In genomic region chr3:187942658-187943241, GRCh38 we compare ENCODE assay signal across 16 cellular contexts.
A peak's percentile ranks its signal among the peaks of the same experiment; 100 is the strongest.
DNase-seq lines count a peak whose midpoint lies in the region; ATAC-seq, FAIRE-seq and TF ChIP-seq lines count a peak whose summit lies in the region.
"Had no signal": no experiment of that assay in that cellular context is flagged by ENCODE, and none has a peak within 500 bp of the region (broad histone marks: within the 10 kb centered on the region; RNA-seq: fewer than 3 reads in every experiment).

No MANE protein-coding gene starts in this region.

- CTCF ChIA-PET in GM12878 (lab: Yijun Ruan, JAX): interaction anchor here (0.8 to 1.4 kb wide), 3 partner anchors 13 to 203 kb away, joined by 3 to 4 read pairs (median 3); no protein-coding TSS in a partner anchor

- no peak overlapping the region for H3K4me2 ChIP-seq in GM12878 (ENCODE audit: control insufficient read depth, insufficient read depth)

- RAD21 ChIA-PET in GM12878 (lab: Charles Lee; ENCODE audit: unreplicated experiment): interaction anchor here (1.1 kb wide), 1 partner anchor 202 kb away, joined by 3 read pairs; no protein-coding TSS in a partner anchor

- TF ChIP-seq CTCF in GM12878 (IDR thresholded peaks at IDR 0.05 in 2 of 3, conservative IDR thresholded peaks at IDR 0.05 in 1 of 3; ENCODE audit: control insufficient read depth in 2 of 3, extremely low read depth in 1 of 3, insufficient read depth in 1 of 3, low read depth in 3 of 3, low read length in 3 of 3) (no peak), GM13977 (IDR thresholded peaks at IDR 0.05; ENCODE audit: extremely low read depth, insufficient read depth, missing control alignments) (no peak), transverse colon (IDR thresholded peaks at IDR 0.05) (no peak)

- 13% methylated on average over 10 of the region's 10 CpGs for WGBS in GM12878 (ENCODE audit: insufficient coverage, insufficient replicate concordance, low lambda C conversion rate, missing lambda C conversion rate)
- 90 to 92% methylated on average over 3 to 10 of the region's 10 CpGs for WGBS in transverse colon (ENCODE audit: low coverage in 1 of 2), 2 donors

- TF ChIP-seq RAD21 in GM12878 (IDR thresholded peaks at IDR 0.05; ENCODE audit: insufficient read depth, low read depth, low read length): no peak

- no peaks in the 10 kb centered on the region for H3K9me3 ChIP-seq in GM12878 (replicated peaks; ENCODE audit: control insufficient read depth, insufficient read depth, low read length)
- no peaks in the 10 kb centered on the region for H3K9me3 ChIP-seq in transverse colon
- H3K9me3 ChIP-seq: neutrophil, upper lobe of right lung had no signal

- in situ Hi-C loops in GM12878 (cut with MboI): no loop called here
- in situ Hi-C loops in GM13977 (cut with MboI; ENCODE audit: low pct_unique_long_range_greater_than_20kb, low sequenced_read_pairs, unreplicated experiment): no loop called here
- in situ Hi-C loops in transverse colon (cut with MboI; ENCODE audit: low pct_ligation_motif_present in 1 of 4, low pct_unique_long_range_greater_than_20kb in 1 of 4, low sequenced_read_pairs in 3 of 4): no loop called here

- no peak overlapping the region for H2AFZ ChIP-seq in GM12878 (ENCODE audit: control insufficient read depth, low read depth, low read length)

- H3K79me2 ChIP-seq in GM12878 (ENCODE audit: control insufficient read depth, insufficient read depth, low read length): no peaks in the 10 kb centered on the region

- H3K27me3 ChIP-seq in GM12878 (replicated peaks in 1 of 2; ENCODE audit: control insufficient read depth in 2 of 2, insufficient read depth in 2 of 2, low read length in 1 of 2) (peaks cover 9 to 20% of the 10 kb centered on the region in 2 experiments; a peak in 3 of 4 replicates), transverse colon (no peaks in the 10 kb centered on the region)
- H3K27me3 ChIP-seq: neutrophil, upper lobe of right lung had no signal

- H3K27ac ChIP-seq in GM12878 (ENCODE audit: control insufficient read depth, insufficient read depth): no peak overlapping the region
- no peak overlapping the region for H3K27ac ChIP-seq in transverse colon
- H3K27ac ChIP-seq: neutrophil, upper lobe of right lung, WERI-Rb-1 had no signal

- no peak overlapping the region for H3K9ac ChIP-seq in GM12878 (ENCODE audit: control insufficient read depth, insufficient read depth, low read length)

- H3K4me1 ChIP-seq in GM12878 (ENCODE audit: control insufficient read depth, insufficient read depth, low read length) (peaks cover 6% of the 10 kb centered on the region; the same call in 1 of the 2 replicates), transverse colon (no peaks in the 10 kb centered on the region)
- H3K4me1 ChIP-seq: upper lobe of right lung had no signal

- TF ChIP-seq EP300 in GM12878 (IDR thresholded peaks at IDR 0.05; ENCODE audit: borderline replicate concordance in 1 of 2, control insufficient read depth in 1 of 2, low read depth in 2 of 2, low read length in 2 of 2): no peak
- no peak for TF ChIP-seq EP300 in transverse colon (IDR thresholded peaks at IDR 0.05; ENCODE audit: low read depth)

- no peak for FAIRE-seq in GM12878 (lab: Jason Lieb, UNC)
- FAIRE-seq: islet of Langerhans had no signal

- H3K36me3 ChIP-seq in GM12878 (ENCODE audit: control insufficient read depth in 2 of 2, insufficient read depth in 2 of 2, low read length in 1 of 2) (no peaks in the 10 kb centered on the region), transverse colon (no peaks in the 10 kb centered on the region)
- H3K36me3 ChIP-seq: neutrophil, upper lobe of right lung, WERI-Rb-1 had no signal

- peak; percentile 58 for ATAC-seq in GM18867 (IDR thresholded peaks at IDR 0.05; ENCODE audit: unreplicated experiment)
- peak; percentile 75 for ATAC-seq in GM21717 (IDR thresholded peaks at IDR 0.05; ENCODE audit: unreplicated experiment)
- ATAC-seq in HG03175 (IDR thresholded peaks at IDR 0.05; ENCODE audit: unreplicated experiment): peak; percentile 41
- ATAC-seq in GM12878: peak; percentile 83
- ATAC-seq: T-cell had no signal

- intact Hi-C loops in GM12878 (cut with micrococcal nuclease; ENCODE audit: unreplicated experiment): no loop called here
- intact Hi-C loops in transverse colon (cut with DNase I; ENCODE audit: low total_unique reads): no loop called here

- no peak for TF ChIP-seq POLR2A in GM12878 (IDR thresholded peaks at IDR 0.05; ENCODE audit: low read depth, low read length)
- TF ChIP-seq POLR2A in transverse colon (IDR thresholded peaks at IDR 0.05): no peak

- DNase-seq in GM12878 (ENCODE audit: low read depth, low spot score) (no peak), GM13977 (ENCODE audit: low spot score) (no peak), transverse colon (no peak), LoVo (ENCODE audit: low spot score) (no peak)
- no peak for DNase-seq in activated CD4-positive, CD25-positive, alpha-beta regulatory T cell treated with anti-CD3 and anti-CD28 coated beads, Interleukin-2, amount 50 U/mL, for 72 hours
- DNase-seq: erythroblast; NCI-H526; stimulated activated CD4-positive, alpha-beta T cell treated with anti-CD3 and anti-CD28 coated beads, Interleukin-4, amount 100 ng/mL, for 4 hours; T-cell; upper lobe of right lung; WERI-Rb-1 had no signal

- no peaks in the 10 kb centered on the region; the same call in 1 of the 2 replicates for H4K20me1 ChIP-seq in GM12878 (ENCODE audit: control insufficient read depth, insufficient read depth)

- POLR2A ChIA-PET in GM12878 (lab: Charles Lee): interaction anchor here (1.4 kb wide), 1 partner anchor 15 kb away, joined by 3 read pairs; no protein-coding TSS in a partner anchor

- no TSS peak for BruUV-seq in GM12878 (replicated peaks; lab: Mats Ljungman, UMichigan)

- H3K4me3 ChIP-seq in GM12878: no peak overlapping the region
- no peak overlapping the region for H3K4me3 ChIP-seq in transverse colon
- H3K4me3 ChIP-seq: upper lobe of right lung had no signal

- SMC1A ChIA-PET in GM12878 (lab: Charles Lee; ENCODE audit: uncharacterized antibody, unreplicated experiment): interaction anchor here (0.9 to 5.4 kb wide), 9 partner anchors 8 to 195 kb away, joined by 3 to 22 read pairs (median 5); no protein-coding TSS in a partner anchor

TF ChIP-seq in GM12878, 131 proteins besides CTCF, POLR2A, EP300 and RAD21:
- TF ChIP-seq STAT1 (conservative IDR thresholded peaks at IDR 0.05) (no peak), RUNX3 (IDR thresholded peaks at IDR 0.05; ENCODE audit: low read length) (peak; percentile 44)
